In genomic region chr22:32828561-32828960, GRCh38 we compare ENCODE assay signal across 24 cellular contexts. TPM values are rescaled to one million over a fixed set of nuclear protein-coding genes. Genes with fewer than 3 reads are reported as not detected.
DNase-seq lines count a peak whose midpoint lies in the region; ATAC-seq and TF ChIP-seq lines count a peak whose summit lies in the region.
"Had no signal": no experiment of that assay in that cellular context is flagged by ENCODE, and none has a peak within 500 bp of the region (broad histone marks: within the 10 kb centered on the region; RNA-seq: fewer than 3 reads in every experiment).

No MANE protein-coding gene starts in this region.

- H3K27me3 ChIP-seq in heart right ventricle, result no peaks in the 10 kb centered on the region
- no peaks in the 10 kb centered on the region for H3K27me3 ChIP-seq in right atrium auricular region
- peaks cover 0 to 6% (median 0%) of the 10 kb centered on the region in 3 donors for H3K27me3 ChIP-seq in skeletal muscle tissue (ENCODE audit: control insufficient read depth in 3 of 3, insufficient read depth in 3 of 3, low read length in 3 of 3)
- H3K27me3 ChIP-seq in upper lobe of right lung, result no peaks in the 10 kb centered on the region
- H3K27me3 ChIP-seq: body of pancreas, ovary had no signal

- 74 to 77% methylated on average over 5 of the region's 5 CpGs for WGBS in heart right ventricle, 2 donors

- H3K4me1 ChIP-seq in heart right ventricle (peaks cover 70 to 100% (median 99%) of the 10 kb centered on the region in 9 donors), right atrium auricular region (peaks cover 0 to 97% of the 10 kb centered on the region in 2 donors), skeletal muscle tissue (ENCODE audit: control insufficient read depth in 3 of 3, insufficient read depth in 3 of 3, low read length in 3 of 3) (peaks cover 63 to 72% (median 64%) of the 10 kb centered on the region in 3 donors), upper lobe of right lung (peaks cover 89% of the 10 kb centered on the region)
- H3K4me1 ChIP-seq: body of pancreas had no signal

- H3K9ac ChIP-seq in skeletal muscle tissue (ENCODE audit: low read depth in 1 of 3, low read length in 3 of 3), result no peak overlapping the region

- H3K27ac ChIP-seq in heart right ventricle (peak overlapping the region in 9 of 10 donors; percentile 10 to 87 (median 72)), right atrium auricular region (peak overlapping the region; percentile 71 to 73), skeletal muscle tissue (ENCODE audit: low read depth, low read length) (peak overlapping the region; percentile 61), upper lobe of right lung (peak overlapping the region; percentile 55)
- H3K27ac ChIP-seq: ovary had no signal

- intact Hi-C loops in heart right ventricle (cut with DNase I), result no loop called here
- intact Hi-C loops in left ventricle myocardium superior (cut with micrococcal nuclease), result no loop called here
- intact Hi-C loops in upper lobe of right lung (cut with DNase I), result no loop called here

- TF ChIP-seq CTCF in heart right ventricle (IDR thresholded peaks at IDR 0.05), result no peak
- no peak for TF ChIP-seq CTCF in right atrium auricular region (IDR thresholded peaks at IDR 0.05)
- TF ChIP-seq CTCF in upper lobe of right lung (IDR thresholded peaks at IDR 0.05), result no peak

- ATAC-seq in heart right ventricle, result no peak
- no peak for ATAC-seq in left ventricle myocardium superior
- ATAC-seq in upper lobe of right lung, result no peak
- no peak for ATAC-seq in HG03039 (IDR thresholded peaks at IDR 0.05; ENCODE audit: unreplicated experiment)
- ATAC-seq: body of pancreas, T-helper 17 cell had no signal

- DNase-seq in heart right ventricle (no peak), left ventricle myocardium superior (no peak), right atrium auricular region (ENCODE audit: low spot score) (no peak), upper lobe of right lung (no peak), LoVo (ENCODE audit: low spot score) (no peak), midbrain (lab: John Stamatoyannopoulos, UW) (no peak)
- DNase-seq: activated CD4-positive, alpha-beta T cell treated with anti-CD3 and anti-CD28 coated beads, Interleukin-2, amount 50 U/mL, for 4 hours; activated naive CD4-positive, alpha-beta T cell; activated T-cell treated with anti-CD3 and anti-CD28 coated beads, Interleukin-2, amount 50 U/mL, for 48 hours; body of pancreas; Calu3; DMS79; HCEC 1CT; Kasumi-1; NCI-H1436; NCI-H2081 treated with DMSO at 0.1 percent for 48 hours; NCI-H345; nephron progenitor cell; ovary; SHP77; T-helper 17 cell had no signal

- no peak overlapping the region for H3K4me3 ChIP-seq in heart right ventricle
- no peak overlapping the region for H3K4me3 ChIP-seq in right atrium auricular region
- no peak overlapping the region for H3K4me3 ChIP-seq in skeletal muscle tissue (ENCODE audit: low read length in 3 of 3)
- no peak overlapping the region for H3K4me3 ChIP-seq in upper lobe of right lung
- H3K4me3 ChIP-seq: body of pancreas, ovary had no signal

- H3K9me3 ChIP-seq in heart right ventricle (no peaks in the 10 kb centered on the region), right atrium auricular region (no peaks in the 10 kb centered on the region), skeletal muscle tissue (ENCODE audit: control insufficient read depth in 3 of 3, low read length in 3 of 3) (no peaks in the 10 kb centered on the region), upper lobe of right lung (no peaks in the 10 kb centered on the region)
- H3K9me3 ChIP-seq: body of pancreas, ovary had no signal

- H3K36me3 ChIP-seq in heart right ventricle (peaks cover 0 to 39% (median 7%) of the 10 kb centered on the region in 9 donors), right atrium auricular region (peaks cover 58% of the 10 kb centered on the region), skeletal muscle tissue (ENCODE audit: control insufficient read depth in 3 of 3, insufficient read depth in 3 of 3, low read length in 3 of 3) (peaks cover 0 to 8% (median 4%) of the 10 kb centered on the region in 3 donors), upper lobe of right lung (peaks cover 48% of the 10 kb centered on the region)
- H3K36me3 ChIP-seq: ovary had no signal

RNA-seq across cellular contexts. Expression of gene TIMP3, which starts 27.1 kb away (rescaled TPM):
- total RNA-seq in heart right ventricle (100 to 1,000 TPM in 9 of 10 donors, 10 to 100 TPM in 1; 91.9 to 380 (median 166) TPM), left ventricle myocardium superior (256 TPM), right atrium auricular region (100 to 1,000 TPM; 625 to 711 TPM), skeletal muscle tissue (64.2 TPM), upper lobe of right lung (749 TPM)
- polyA plus RNA-seq in heart right ventricle, result 100 to 1,000 TPM; 134 to 173 TPM
- polyA plus RNA-seq: CD14-positive monocyte had no signal
